8 cellular contexts compared by ENCODE assay signal in the genomic region with DNA sequence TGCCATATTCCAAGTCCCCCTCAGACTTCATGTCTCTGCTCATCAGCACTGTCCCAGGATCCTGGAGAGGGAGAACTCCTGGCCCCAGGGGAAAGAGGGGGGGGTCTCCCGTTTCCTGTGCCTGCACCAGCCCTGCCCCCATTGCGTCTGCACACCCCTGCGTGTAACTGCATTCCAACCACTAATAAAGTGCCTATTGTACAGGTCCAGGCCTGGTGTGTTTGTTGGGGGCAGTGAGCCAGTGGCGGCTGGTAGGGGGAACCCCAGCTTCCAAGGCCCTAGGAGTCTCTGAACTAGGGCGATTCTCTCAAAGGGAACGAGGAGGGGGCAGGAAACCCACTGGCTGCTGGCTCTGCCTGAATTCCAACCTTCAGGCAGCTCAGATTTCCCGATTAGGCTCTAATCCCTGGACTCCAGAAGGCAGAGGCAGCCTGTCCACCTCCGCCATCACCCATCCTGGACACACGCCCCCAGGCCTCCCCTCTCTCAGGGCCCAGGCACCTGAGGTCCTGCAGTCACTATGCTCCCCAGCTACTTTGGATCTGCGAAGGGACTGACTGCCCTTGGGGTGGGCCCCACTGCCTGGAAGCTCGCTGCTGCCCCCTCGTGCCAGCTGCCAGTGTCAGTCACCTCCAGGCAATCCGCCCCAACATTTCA. TPM values are rescaled to one million over a fixed set of nuclear protein-coding genes. Genes with fewer than 3 reads are reported as not detected.
DNase-seq lines count a peak whose midpoint lies in the region; ATAC-seq, FAIRE-seq and TF ChIP-seq lines count a peak whose summit lies in the region.

No MANE protein-coding gene starts in this region.

- TF ChIP-seq POLR2A in NB4 (IDR thresholded peaks at IDR 0.05; ENCODE audit: extremely low read depth, insufficient read length): no peak
- peak; percentile 8 for TF ChIP-seq POLR2A in transverse colon (IDR thresholded peaks at IDR 0.05)

- H3K9me3 Mint-ChIP-seq in activated naive CD8-positive, alpha-beta T cell treated with anti-CD3 and anti-CD28 coated beads for 36 hours: no peaks in the 10 kb centered on the region

- H3K36me3 Mint-ChIP-seq in activated naive CD8-positive, alpha-beta T cell treated with anti-CD3 and anti-CD28 coated beads for 36 hours: peaks cover 17% of the 10 kb centered on the region

- H3K4me3 ChIP-seq in NB4 (ENCODE audit: low read depth, low read length): no peak overlapping the region
- H3K4me3 ChIP-seq in transverse colon: no peak overlapping the region

- peak; percentile 100 for TF ChIP-seq CTCF in NB4 (IDR thresholded peaks at IDR 0.05; ENCODE audit: low read depth, low read length)
- peak; percentile 83 to 96 (median 85) for TF ChIP-seq CTCF in transverse colon (IDR thresholded peaks at IDR 0.05)

- peak; percentile 89 for ATAC-seq in Right ventricle myocardium inferior
- no peak for ATAC-seq in GM21786 (IDR thresholded peaks at IDR 0.05; ENCODE audit: unreplicated experiment)

- WGBS in transverse colon (ENCODE audit: low coverage in 1 of 2), 2 donors: 21% methylated on average over 11 of the region's 13 CpGs; no CpG with 5 or more reads in 1 of the 2 donors

- H3K27ac ChIP-seq in transverse colon: peak overlapping the region in 3 of 4 donors; percentile 19 to 51 (median 29)

- H3K27ac Mint-ChIP-seq in activated naive CD8-positive, alpha-beta T cell treated with anti-CD3 and anti-CD28 coated beads for 36 hours: peak overlapping the region; percentile 76

- H3K4me3 Mint-ChIP-seq in activated naive CD8-positive, alpha-beta T cell treated with anti-CD3 and anti-CD28 coated beads for 36 hours: no peak overlapping the region

- no peaks in the 10 kb centered on the region for H3K9me3 ChIP-seq in transverse colon

- intact Hi-C loops in Right ventricle myocardium inferior (cut with DNase I) (loop anchor here (1.0 kb wide), 1 partner anchor 63 kb away; no protein-coding TSS in a partner anchor), posterior cingulate gyrus (cut with DNase I) (loop anchor here (1.0 kb wide), 1 partner anchor 63 kb away; no protein-coding TSS in a partner anchor), transverse colon (cut with DNase I; ENCODE audit: low total_unique reads) (loop anchor here (10.0 kb wide), 1 partner anchor 140 kb away; the partner anchor contains the start of gene KEAP1)

- in situ Hi-C loops in transverse colon (cut with MboI; ENCODE audit: low pct_ligation_motif_present in 1 of 4, low pct_unique_long_range_greater_than_20kb in 1 of 4, low sequenced_read_pairs in 3 of 4): loop anchor here (5.0 to 10.0 kb wide), 2 partner anchors 60 to 62 kb away; partner anchors contain the start of gene AP1M2 (in 1 of the 4)

- peaks cover 28% of the 10 kb centered on the region for H3K4me1 Mint-ChIP-seq in activated naive CD8-positive, alpha-beta T cell treated with anti-CD3 and anti-CD28 coated beads for 36 hours

- peaks cover 0 to 17% (median 0%) of the 10 kb centered on the region in 4 donors for H3K36me3 ChIP-seq in transverse colon

- peaks cover 0 to 9% (median 4%) of the 10 kb centered on the region in 4 donors for H3K4me1 ChIP-seq in transverse colon

- DNase-seq in NB4 (ENCODE audit: low read depth): peak; percentile 93
- peak; percentile 73 for DNase-seq in SW480 (ENCODE audit: low spot score)
- peak; percentile 84 for DNase-seq in activated naive CD8-positive, alpha-beta T cell treated with anti-CD3 and anti-CD28 coated beads for 36 hours
- peak; percentile 89 for DNase-seq in Right ventricle myocardium inferior (ENCODE audit: missing footprints)
- peak; percentile 70 to 98 (median 86) for DNase-seq in posterior cingulate gyrus
- DNase-seq in transverse colon: peak; percentile 90

- TF ChIP-seq EP300 in transverse colon (IDR thresholded peaks at IDR 0.05; ENCODE audit: low read depth): no peak

- no peaks in the 10 kb centered on the region for H3K27me3 Mint-ChIP-seq in activated naive CD8-positive, alpha-beta T cell treated with anti-CD3 and anti-CD28 coated beads for 36 hours

- no peaks in the 10 kb centered on the region for H3K27me3 ChIP-seq in transverse colon

- FAIRE-seq in G401.6 (lab: Jason Lieb, UNC): peak; percentile 67

RNA-seq across cellular contexts. Expression of gene ILF3, which starts 9.7 kb away (rescaled TPM):
- 100 to 1,000 TPM; 500 to 527 TPM for total RNA-seq in activated naive CD8-positive, alpha-beta T cell treated with anti-CD3 and anti-CD28 coated beads for 36 hours
- 101 TPM for total RNA-seq in Right ventricle myocardium inferior
- 100 to 1,000 TPM in 3 of 4 donors, 10 to 100 TPM in 1; 73.6 to 242 (median 151) TPM for total RNA-seq in transverse colon

RNA-seq across cellular contexts. Expression of gene SLC44A2, which starts 19.1 kb away (rescaled TPM):
- 10 to 100 TPM; 70.6 to 71.6 TPM for total RNA-seq in activated naive CD8-positive, alpha-beta T cell treated with anti-CD3 and anti-CD28 coated beads for 36 hours
- total RNA-seq in Right ventricle myocardium inferior: 71.4 TPM
- total RNA-seq in transverse colon: 100 to 1,000 TPM in 1 of 4 donors, 10 to 100 TPM in 3; 36.6 to 371 (median 81.4) TPM

RNA-seq across cellular contexts. Expression of gene QTRT1, which starts 56.8 kb away (rescaled TPM):
- total RNA-seq in activated naive CD8-positive, alpha-beta T cell treated with anti-CD3 and anti-CD28 coated beads for 36 hours: 10 to 100 TPM; 66.6 to 71.5 TPM
- total RNA-seq in Right ventricle myocardium inferior (28.0 TPM), transverse colon (100 to 1,000 TPM in 1 of 4 donors, 10 to 100 TPM in 3; 28.5 to 201 (median 39.9) TPM)

RNA-seq across cellular contexts. Expression of gene AP1M2, which starts 57.4 kb away (rescaled TPM):
- total RNA-seq in activated naive CD8-positive, alpha-beta T cell treated with anti-CD3 and anti-CD28 coated beads for 36 hours: not detected
- not detected for total RNA-seq in Right ventricle myocardium inferior
- 100 to 1,000 TPM in 1 of 4 donors, 10 to 100 TPM in 3; 22.8 to 111 (median 63.1) TPM for total RNA-seq in transverse colon
